In the genomic region with DNA sequence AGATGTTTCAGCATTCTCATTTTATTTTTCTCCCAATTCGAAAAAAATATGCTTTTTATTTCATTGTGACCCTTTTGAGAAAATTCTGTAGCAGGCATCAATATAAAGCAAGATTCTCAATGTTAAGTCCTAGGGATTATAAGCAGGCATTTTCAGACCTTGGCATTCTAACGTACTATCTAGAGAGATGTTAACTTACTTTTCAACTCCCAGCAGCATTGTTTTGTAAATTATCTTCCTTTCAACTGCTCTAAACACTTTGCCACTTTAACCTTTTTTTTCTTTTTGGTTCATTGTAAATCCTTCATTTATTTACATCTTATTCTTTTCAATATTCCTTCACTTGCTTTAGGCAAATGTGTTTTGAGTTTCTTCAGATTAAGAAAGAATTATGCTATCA, we compare ENCODE assay signal across 16 cellular contexts.
A peak's percentile ranks its signal among the peaks of the same experiment; 100 is the strongest.
DNase-seq lines count a peak whose midpoint lies in the region; ATAC-seq and TF ChIP-seq lines count a peak whose summit lies in the region.
"Had no signal": no experiment of that assay in that cellular context is flagged by ENCODE, and none has a peak within 500 bp of the region (broad histone marks: within the 10 kb centered on the region; RNA-seq: fewer than 3 reads in every experiment).

No MANE protein-coding gene starts in this region.

- H3K27ac ChIP-seq in heart right ventricle (peak overlapping the region; percentile 8 to 75 (median 61)), coronary artery (peak overlapping the region; percentile 38 to 50), subcutaneous abdominal adipose tissue (ENCODE audit: low read depth, low read length) (peak overlapping the region; percentile 39)
- H3K27ac ChIP-seq: Peyer's patch had no signal

- H3K4me1 Mint-ChIP-seq in activated T-helper 2 cell treated with anti-CD3 and anti-CD28 coated beads, Interferon-gamma antibody, Interleukin-2, Interleukin-4, amounts not matched to agents 10 μg/mL and 5 μg/mL and 100 μg/mL, durations not matched to agents 14 hours and 24 hours and 36 hours (ENCODE audit: low read depth) = no peaks in the 10 kb centered on the region
- H3K4me1 Mint-ChIP-seq: CD14-positive monocyte had no signal

- intact Hi-C loops in heart right ventricle (cut with DNase I) (no loop called here), cardiac septum (cut with DNase I) (no loop called here), posterior cingulate gyrus (cut with DNase I) (no loop called here)
- intact Hi-C loops in activated T-helper 2 cell treated with anti-CD3 and anti-CD28 coated beads, Interferon-gamma antibody, Interleukin-2, Interleukin-4, amounts not matched to agents 10 μg/mL and 5 μg/mL and 100 μg/mL, durations not matched to agents 14 hours and 24 hours and 36 hours (cut with micrococcal nuclease) = no loop called here

- H3K4me3 ChIP-seq in heart right ventricle (no peak overlapping the region), coronary artery (no peak overlapping the region), neuron (ENCODE audit: low read length) (no peak overlapping the region), subcutaneous abdominal adipose tissue (ENCODE audit: low read depth in 1 of 5, low read length in 5 of 5) (no peak overlapping the region)
- H3K4me3 ChIP-seq: Peyer's patch had no signal

- ATAC-seq in heart right ventricle = no peak
- ATAC-seq: HCT116 had no signal

- no peaks in the 10 kb centered on the region for H3K9me3 Mint-ChIP-seq in activated T-helper 2 cell treated with anti-CD3 and anti-CD28 coated beads, Interferon-gamma antibody, Interleukin-2, Interleukin-4, amounts not matched to agents 10 μg/mL and 5 μg/mL and 100 μg/mL, durations not matched to agents 14 hours and 24 hours and 36 hours
- H3K9me3 Mint-ChIP-seq: CD14-positive monocyte had no signal

- H3K27ac Mint-ChIP-seq in activated T-helper 2 cell treated with anti-CD3 and anti-CD28 coated beads, Interferon-gamma antibody, Interleukin-2, Interleukin-4, amounts not matched to agents 10 μg/mL and 5 μg/mL and 100 μg/mL, durations not matched to agents 14 hours and 24 hours and 36 hours = no peak overlapping the region
- H3K27ac Mint-ChIP-seq: CD14-positive monocyte had no signal

- no peaks in the 10 kb centered on the region for H3K36me3 Mint-ChIP-seq in activated T-helper 2 cell treated with anti-CD3 and anti-CD28 coated beads, Interferon-gamma antibody, Interleukin-2, Interleukin-4, amounts not matched to agents 10 μg/mL and 5 μg/mL and 100 μg/mL, durations not matched to agents 14 hours and 24 hours and 36 hours (ENCODE audit: low read depth)

- peak overlapping the region; percentile 56 for H2AFZ ChIP-seq in neuron (ENCODE audit: low read depth, low read length)

- H3K9ac ChIP-seq in subcutaneous abdominal adipose tissue (ENCODE audit: low read length in 5 of 5) = no peak overlapping the region

- WGBS in heart right ventricle, 2 donors = 30 to 31% methylated on average over 2 of the region's 2 CpGs

- no peak for TF ChIP-seq CTCF in heart right ventricle (IDR thresholded peaks at IDR 0.05)
- TF ChIP-seq CTCF in coronary artery (IDR thresholded peaks at IDR 0.05) = no peak

- no peak overlapping the region for H3K4me3 Mint-ChIP-seq in activated T-helper 2 cell treated with anti-CD3 and anti-CD28 coated beads, Interferon-gamma antibody, Interleukin-2, Interleukin-4, amounts not matched to agents 10 μg/mL and 5 μg/mL and 100 μg/mL, durations not matched to agents 14 hours and 24 hours and 36 hours (ENCODE audit: low read depth)
- H3K4me3 Mint-ChIP-seq: CD14-positive monocyte had no signal

- no peaks in the 10 kb centered on the region for H3K27me3 Mint-ChIP-seq in activated T-helper 2 cell treated with anti-CD3 and anti-CD28 coated beads, Interferon-gamma antibody, Interleukin-2, Interleukin-4, amounts not matched to agents 10 μg/mL and 5 μg/mL and 100 μg/mL, durations not matched to agents 14 hours and 24 hours and 36 hours (ENCODE audit: low read depth)

- H3K36me3 ChIP-seq in heart right ventricle (no peaks in the 10 kb centered on the region), neuron (ENCODE audit: insufficient read depth, low read length) (no peaks in the 10 kb centered on the region), subcutaneous abdominal adipose tissue (ENCODE audit: control insufficient read depth in 5 of 5, insufficient read depth in 5 of 5, low read length in 5 of 5) (no peaks in the 10 kb centered on the region)
- H3K36me3 ChIP-seq: Peyer's patch had no signal

- no peak for DNase-seq in heart right ventricle
- no peak for DNase-seq in cardiac septum (ENCODE audit: low spot score)
- DNase-seq in coronary artery (ENCODE audit: low spot score) = no peak
- DNase-seq in GM03348 (ENCODE audit: low spot score) = no peak
- DNase-seq in activated T-helper 2 cell treated with anti-CD3 and anti-CD28 coated beads, Interferon-gamma antibody, Interleukin-2, Interleukin-4, amounts not matched to agents 10 μg/mL and 5 μg/mL and 100 μg/mL, durations not matched to agents 14 hours and 24 hours and 36 hours (ENCODE audit: low spot score) = no peak
- DNase-seq in posterior cingulate gyrus = no peak
- DNase-seq: Caco-2, IMR-90, Kasumi-1, NCI-H2029, NCI-H510A, Peyer's patch had no signal

- H3K9me3 ChIP-seq in heart right ventricle = no peaks in the 10 kb centered on the region
- H3K9me3 ChIP-seq in neuron (ENCODE audit: low read length) = no peaks in the 10 kb centered on the region
- H3K9me3 ChIP-seq in subcutaneous abdominal adipose tissue (ENCODE audit: control insufficient read depth in 5 of 5, low read length in 5 of 5) = no peaks in the 10 kb centered on the region
- H3K9me3 ChIP-seq: Caco-2, Peyer's patch had no signal

- H3K4me1 ChIP-seq in heart right ventricle = peaks cover 4 to 60% (median 21%) of the 10 kb centered on the region in 9 donors
- peaks cover 13% of the 10 kb centered on the region for H3K4me1 ChIP-seq in neuron (ENCODE audit: insufficient read depth, low read length)
- peaks cover 3 to 29% (median 21%) of the 10 kb centered on the region in 5 donors for H3K4me1 ChIP-seq in subcutaneous abdominal adipose tissue (ENCODE audit: control insufficient read depth in 5 of 5, insufficient read depth in 5 of 5, low read length in 5 of 5)
- H3K4me1 ChIP-seq: Caco-2, Peyer's patch had no signal

- H3K27me3 ChIP-seq in heart right ventricle (no peaks in the 10 kb centered on the region), neuron (ENCODE audit: insufficient read depth, low read length) (no peaks in the 10 kb centered on the region), subcutaneous abdominal adipose tissue (ENCODE audit: control insufficient read depth in 5 of 5, insufficient read depth in 4 of 5, low read length in 5 of 5) (no peaks in the 10 kb centered on the region)
- H3K27me3 ChIP-seq: Peyer's patch had no signal
